ENCODE assay signal across 9 cellular contexts in genomic region chr6:146357578-146358340, GRCh38.
DNase-seq lines count a peak whose midpoint lies in the region; ATAC-seq and TF ChIP-seq lines count a peak whose summit lies in the region.
"Had no signal": no experiment of that assay in that cellular context is flagged by ENCODE, and none has a peak within 500 bp of the region (broad histone marks: within the 10 kb centered on the region; RNA-seq: fewer than 3 reads in every experiment).

No MANE protein-coding gene starts in this region.

- DNase-seq in NOMO-1 treated with dmso at 0.1 percent for 144 hours (lab: John Stamatoyannopoulos, UW; ENCODE audit: unreplicated experiment): peak; percentile 21
- DNase-seq in SHP77 (lab: John Stamatoyannopoulos, UW): no peak
- no peak for DNase-seq in naive thymus-derived CD8-positive, alpha-beta T cell
- no peak for DNase-seq in activated CD8-positive, alpha-beta T cell treated with anti-CD3 and anti-CD28 coated beads, Interleukin-2, amount 10 ng/mL, durations not matched to agents 7 days and 5 days
- no peak for DNase-seq in transverse colon
- DNase-seq: activated B cell treated with CpG ODN at 0.5 μM for 24 hours had no signal

- WGBS in transverse colon (ENCODE audit: low coverage in 1 of 2), 2 donors: 70 to 84% methylated on average over 5 to 7 of the region's 7 CpGs

- H3K4me1 Mint-ChIP-seq in naive thymus-derived CD8-positive, alpha-beta T cell: peaks cover 0 to 7% (median 0%) of the 10 kb centered on the region in 4 donors
- no peaks in the 10 kb centered on the region for H3K4me1 Mint-ChIP-seq in activated CD8-positive, alpha-beta T cell treated with anti-CD3 and anti-CD28 coated beads, Interleukin-2, amount 10 ng/mL, durations not matched to agents 7 days and 5 days (ENCODE audit: low read depth)
- H3K4me1 Mint-ChIP-seq: activated B cell treated with CpG ODN at 0.5 μM for 24 hours had no signal

- peaks cover 0 to 5% (median 0%) of the 10 kb centered on the region in 9 donors for H3K9me3 Mint-ChIP-seq in naive thymus-derived CD8-positive, alpha-beta T cell
- no peaks in the 10 kb centered on the region for H3K9me3 Mint-ChIP-seq in activated CD8-positive, alpha-beta T cell treated with anti-CD3 and anti-CD28 coated beads, Interleukin-2, amount 10 ng/mL, durations not matched to agents 7 days and 5 days (ENCODE audit: insufficient read depth)
- H3K9me3 Mint-ChIP-seq: activated B cell treated with CpG ODN at 0.5 μM for 24 hours had no signal

- no peaks in the 10 kb centered on the region for H3K27me3 ChIP-seq in transverse colon

- intact Hi-C loops in transverse colon (cut with DNase I; ENCODE audit: low total_unique reads): no loop called here

- POLR2A ChIA-PET in naive thymus-derived CD8-positive, alpha-beta T cell (lab: Charles Lee): no interaction called here
- POLR2A ChIA-PET in activated CD8-positive, alpha-beta T cell treated with anti-CD3 and anti-CD28 coated beads, Interleukin-2, amount 10 ng/mL, durations not matched to agents 7 days and 5 days (lab: Charles Lee): no interaction called here

- H3K4me3 ChIP-seq in transverse colon: no peak overlapping the region

- in situ Hi-C loops in transverse colon (cut with MboI; ENCODE audit: low pct_ligation_motif_present in 1 of 4, low pct_unique_long_range_greater_than_20kb in 1 of 4, low sequenced_read_pairs in 3 of 4): no loop called here

- no peaks in the 10 kb centered on the region for H3K36me3 Mint-ChIP-seq in naive thymus-derived CD8-positive, alpha-beta T cell
- H3K36me3 Mint-ChIP-seq in activated CD8-positive, alpha-beta T cell treated with anti-CD3 and anti-CD28 coated beads, Interleukin-2, amount 10 ng/mL, durations not matched to agents 7 days and 5 days (ENCODE audit: low read depth): no peaks in the 10 kb centered on the region

- TF ChIP-seq EP300 in transverse colon (IDR thresholded peaks at IDR 0.05; ENCODE audit: low read depth): no peak

- no peaks in the 10 kb centered on the region for H3K9me3 ChIP-seq in transverse colon

- no peak overlapping the region for H3K4me3 Mint-ChIP-seq in naive thymus-derived CD8-positive, alpha-beta T cell
- H3K4me3 Mint-ChIP-seq in activated CD8-positive, alpha-beta T cell treated with anti-CD3 and anti-CD28 coated beads, Interleukin-2, amount 10 ng/mL, durations not matched to agents 7 days and 5 days: no peak overlapping the region
- H3K4me3 Mint-ChIP-seq: activated B cell treated with CpG ODN at 0.5 μM for 24 hours had no signal

- H3K4me1 ChIP-seq in transverse colon: peaks cover 0 to 11% (median 3%) of the 10 kb centered on the region in 4 donors

- H3K27me3 Mint-ChIP-seq in naive thymus-derived CD8-positive, alpha-beta T cell: peaks cover 0 to 6% (median 2%) of the 10 kb centered on the region in 5 donors
- no peaks in the 10 kb centered on the region for H3K27me3 Mint-ChIP-seq in activated CD8-positive, alpha-beta T cell treated with anti-CD3 and anti-CD28 coated beads, Interleukin-2, amount 10 ng/mL, durations not matched to agents 7 days and 5 days (ENCODE audit: low read depth)
- H3K27me3 Mint-ChIP-seq: activated B cell treated with CpG ODN at 0.5 μM for 24 hours had no signal

- H3K36me3 ChIP-seq in transverse colon: no peaks in the 10 kb centered on the region

- CTCF ChIA-PET in activated CD8-positive, alpha-beta T cell treated with anti-CD3 and anti-CD28 coated beads, Interleukin-2, amount 10 ng/mL, durations not matched to agents 7 days and 5 days (lab: Charles Lee): no interaction called here

- no peak for TF ChIP-seq CTCF in transverse colon (IDR thresholded peaks at IDR 0.05)

- no peak overlapping the region for H3K27ac ChIP-seq in transverse colon

- no peak overlapping the region for H3K27ac Mint-ChIP-seq in naive thymus-derived CD8-positive, alpha-beta T cell
- H3K27ac Mint-ChIP-seq in activated CD8-positive, alpha-beta T cell treated with anti-CD3 and anti-CD28 coated beads, Interleukin-2, amount 10 ng/mL, durations not matched to agents 7 days and 5 days: no peak overlapping the region
- H3K27ac Mint-ChIP-seq: activated B cell treated with CpG ODN at 0.5 μM for 24 hours had no signal

- ATAC-seq in GM18858 (IDR thresholded peaks at IDR 0.05; ENCODE audit: unreplicated experiment): peak; percentile 73
- ATAC-seq in HG02610 (IDR thresholded peaks at IDR 0.05; ENCODE audit: unreplicated experiment): peak; percentile 78
- peak; percentile 83 for ATAC-seq in esophagus mucosa
- ATAC-seq in naive thymus-derived CD8-positive, alpha-beta T cell: no peak
- ATAC-seq in activated CD8-positive, alpha-beta T cell treated with anti-CD3 and anti-CD28 coated beads, Interleukin-2, amount 10 ng/mL, durations not matched to agents 7 days and 5 days: no peak

- TF ChIP-seq POLR2A in transverse colon (IDR thresholded peaks at IDR 0.05): no peak

Comparison
In these comparisons a context has a peak if more than half of its experiments do, and no peak if none do; other contexts are left out.
1. ATAC-seq: peak in GM18858 (single experiment), HG02610 (single experiment) and esophagus mucosa (single experiment); none in naive thymus-derived CD8-positive, alpha-beta T cell (0 of 2) and activated CD8-positive, alpha-beta T cell treated with anti-CD3 and anti-CD28 coated beads, Interleukin-2, amount 10 ng/mL, durations not matched to agents 7 days and 5 days (single experiment).